In genomic region chr19:2933490-2933910, GRCh38 we compare ENCODE assay signal across 3 cellular contexts.
A peak's percentile ranks its signal among the peaks of the same experiment; 100 is the strongest.
TF ChIP-seq lines count a peak whose summit lies in the region.

No MANE protein-coding gene starts in this region.

TF ChIP-seq in GM12891, 5 proteins besides CTCF, POLR2A, EP300 and RAD21:
- TF ChIP-seq POLR2AphosphoS5 (IDR thresholded peaks at IDR 0.05; ENCODE audit: low read depth, low read length) (no peak), TAF1 (IDR thresholded peaks at IDR 0.05; ENCODE audit: low read depth, low read length) (no peak), POU2F2 (IDR thresholded peaks at IDR 0.05; ENCODE audit: low read depth, low read length) (no peak), PAX5 (IDR thresholded peaks at IDR 0.05; ENCODE audit: insufficient read depth, low read length, severe bottlenecking) (no peak), SPI1 (IDR thresholded peaks at IDR 0.05; ENCODE audit: low read depth, low read length) (no peak)

TF ChIP-seq in Ishikawa, 13 proteins besides CTCF, POLR2A, EP300 and RAD21:
- TF ChIP-seq TAF1 (IDR thresholded peaks at IDR 0.05; ENCODE audit: low read depth) (no peak), CEBPB (IDR thresholded peaks at IDR 0.05) (no peak), YY1 (IDR thresholded peaks at IDR 0.05; ENCODE audit: low read depth) (no peak), TEAD4 (IDR thresholded peaks at IDR 0.05) (no peak), ZBTB7A (IDR thresholded peaks at IDR 0.05; ENCODE audit: low read depth) (no peak), EGR1 (IDR thresholded peaks at IDR 0.05) (no peak), MAX (IDR thresholded peaks at IDR 0.05) (no peak), CREB1 (IDR thresholded peaks at IDR 0.05; ENCODE audit: low read depth) (no peak), NFIC (IDR thresholded peaks at IDR 0.05) (no peak), TCF12 (IDR thresholded peaks at IDR 0.05; ENCODE audit: low read depth) (peak; percentile 80), FOXM1 (IDR thresholded peaks at IDR 0.05; ENCODE audit: borderline replicate concordance, low read depth) (no peak)
- TF ChIP-seq, protein P1, sequence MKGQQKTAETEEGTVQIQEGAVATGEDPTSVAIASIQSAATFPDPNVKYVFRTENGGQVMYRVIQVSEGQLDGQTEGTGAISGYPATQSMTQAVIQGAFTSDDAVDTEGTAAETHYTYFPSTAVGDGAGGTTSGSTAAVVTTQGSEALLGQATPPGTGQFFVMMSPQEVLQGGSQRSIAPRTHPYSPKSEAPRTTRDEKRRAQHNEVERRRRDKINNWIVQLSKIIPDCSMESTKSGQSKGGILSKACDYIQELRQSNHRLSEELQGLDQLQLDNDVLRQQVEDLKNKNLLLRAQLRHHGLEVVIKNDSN (IDR thresholded peaks at IDR 0.05), result peak; percentile 58; the same call in 1 of the 2 replicates
- TF ChIP-seq, protein P2, sequence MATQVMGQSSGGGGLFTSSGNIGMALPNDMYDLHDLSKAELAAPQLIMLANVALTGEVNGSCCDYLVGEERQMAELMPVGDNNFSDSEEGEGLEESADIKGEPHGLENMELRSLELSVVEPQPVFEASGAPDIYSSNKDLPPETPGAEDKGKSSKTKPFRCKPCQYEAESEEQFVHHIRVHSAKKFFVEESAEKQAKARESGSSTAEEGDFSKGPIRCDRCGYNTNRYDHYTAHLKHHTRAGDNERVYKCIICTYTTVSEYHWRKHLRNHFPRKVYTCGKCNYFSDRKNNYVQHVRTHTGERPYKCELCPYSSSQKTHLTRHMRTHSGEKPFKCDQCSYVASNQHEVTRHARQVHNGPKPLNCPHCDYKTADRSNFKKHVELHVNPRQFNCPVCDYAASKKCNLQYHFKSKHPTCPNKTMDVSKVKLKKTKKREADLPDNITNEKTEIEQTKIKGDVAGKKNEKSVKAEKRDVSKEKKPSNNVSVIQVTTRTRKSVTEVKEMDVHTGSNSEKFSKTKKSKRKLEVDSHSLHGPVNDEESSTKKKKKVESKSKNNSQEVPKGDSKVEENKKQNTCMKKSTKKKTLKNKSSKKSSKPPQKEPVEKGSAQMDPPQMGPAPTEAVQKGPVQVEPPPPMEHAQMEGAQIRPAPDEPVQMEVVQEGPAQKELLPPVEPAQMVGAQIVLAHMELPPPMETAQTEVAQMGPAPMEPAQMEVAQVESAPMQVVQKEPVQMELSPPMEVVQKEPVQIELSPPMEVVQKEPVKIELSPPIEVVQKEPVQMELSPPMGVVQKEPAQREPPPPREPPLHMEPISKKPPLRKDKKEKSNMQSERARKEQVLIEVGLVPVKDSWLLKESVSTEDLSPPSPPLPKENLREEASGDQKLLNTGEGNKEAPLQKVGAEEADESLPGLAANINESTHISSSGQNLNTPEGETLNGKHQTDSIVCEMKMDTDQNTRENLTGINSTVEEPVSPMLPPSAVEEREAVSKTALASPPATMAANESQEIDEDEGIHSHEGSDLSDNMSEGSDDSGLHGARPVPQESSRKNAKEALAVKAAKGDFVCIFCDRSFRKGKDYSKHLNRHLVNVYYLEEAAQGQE (IDR thresholded peaks at IDR 0.05; ENCODE audit: low read depth), result no peak

TF ChIP-seq in H1, 55 proteins besides CTCF, POLR2A, EP300 and RAD21:
- TF ChIP-seq KDM1A (IDR thresholded peaks at IDR 0.05; ENCODE audit: borderline replicate concordance, low read length) (peak; percentile 78; the same call in 1 of the 2 replicates), POLR2AphosphoS5 (IDR thresholded peaks at IDR 0.05; ENCODE audit: low read depth, low read length) (no peak)
